ENCODE assay signal across 20 cellular contexts in the genomic region with DNA sequence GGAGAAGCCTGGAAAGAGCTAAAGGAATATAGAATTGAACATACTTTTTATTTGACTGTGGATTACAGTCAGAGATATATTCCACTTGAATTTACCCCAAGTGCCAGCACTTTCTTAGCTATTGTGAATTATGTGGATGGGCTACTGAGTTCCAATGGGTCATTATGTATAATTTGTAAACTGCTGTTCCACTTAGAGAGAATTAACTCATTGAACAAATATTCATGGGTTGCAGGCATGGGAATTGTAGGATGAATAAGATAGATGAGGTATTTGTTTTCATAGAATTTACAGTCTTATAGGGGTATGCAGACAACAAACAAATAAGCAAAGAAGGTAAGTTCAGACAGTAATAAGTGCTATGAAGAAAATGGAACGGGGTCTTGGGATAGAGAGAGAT.
DNase-seq lines count a peak whose midpoint lies in the region; ATAC-seq, FAIRE-seq and TF ChIP-seq lines count a peak whose summit lies in the region.
"Had no signal": no experiment of that assay in that cellular context is flagged by ENCODE, and none has a peak within 500 bp of the region (broad histone marks: within the 10 kb centered on the region; RNA-seq: fewer than 3 reads in every experiment).

No MANE protein-coding gene starts in this region.

- intact Hi-C loops in Calu3 (cut with micrococcal nuclease; ENCODE audit: unreplicated experiment) = no loop called here
- intact Hi-C loops in CD8-positive, alpha-beta T cell (cut with DNase I, micrococcal nuclease) = no loop called here

- no peak overlapping the region for H3K4ac ChIP-seq in trophoblast cell (ENCODE audit: low read depth, low read length)

- BruUV-seq in Calu3 (replicated peaks; lab: Mats Ljungman, UMichigan) = no TSS peak

- no peak overlapping the region for H3K14ac ChIP-seq in trophoblast cell (ENCODE audit: low read length)

- WGBS in trophoblast cell (ENCODE audit: extremely low coverage, insufficient coverage, insufficient read length) = no CpG with 5 or more reads among the region's 1 CpG

- H3K9me3 Mint-ChIP-seq in Calu3 (ENCODE audit: low read depth, unreplicated experiment) = peaks cover 2% of the 10 kb centered on the region
- H3K9me3 Mint-ChIP-seq in astrocyte (ENCODE audit: unreplicated experiment) = no peaks in the 10 kb centered on the region
- H3K9me3 Mint-ChIP-seq in CD8-positive, alpha-beta T cell = no peaks in the 10 kb centered on the region

- POLR2A ChIA-PET in CD8-positive, alpha-beta T cell (lab: Charles Lee) = no interaction called here

- ATAC-seq in CD8-positive, alpha-beta T cell = no peak
- ATAC-seq: GM12878, Right ventricle myocardium inferior had no signal

- H2BK120ac ChIP-seq in trophoblast cell (ENCODE audit: insufficient read depth, low read length, poor library complexity) = no peak overlapping the region

- H3K27ac ChIP-seq in astrocyte (ENCODE audit: low read depth, low read length) = no peak overlapping the region
- no peak overlapping the region for H3K27ac ChIP-seq in trophoblast cell (ENCODE audit: low read depth, low read length)
- H3K27ac ChIP-seq in CD8-positive, alpha-beta T cell (ENCODE audit: low read depth, low read length) = no peak overlapping the region
- H3K27ac ChIP-seq: C4-2B, KMS-11, SJSA1 had no signal

- no peaks in the 10 kb centered on the region for H4K20me1 ChIP-seq in astrocyte (ENCODE audit: insufficient read depth, low read length)

- no peak overlapping the region for H3K4me2 ChIP-seq in astrocyte (ENCODE audit: low read length)
- no peak overlapping the region for H3K4me2 ChIP-seq in trophoblast cell (ENCODE audit: low read length)
- H3K4me2 ChIP-seq: KMS-11 had no signal

- H2AK5ac ChIP-seq in trophoblast cell (ENCODE audit: low read length) = no peak overlapping the region

- no peak overlapping the region for H4K91ac ChIP-seq in trophoblast cell (ENCODE audit: low read depth, low read length)

- H3K23ac ChIP-seq in trophoblast cell (ENCODE audit: low read length) = no peak overlapping the region

- CTCF ChIA-PET in Calu3 (lab: Charles Lee) = no interaction called here
- CTCF ChIA-PET in CD8-positive, alpha-beta T cell (lab: Charles Lee) = no interaction called here

- H3K36me3 ChIP-seq in astrocyte (ENCODE audit: insufficient read depth, low read length) = no peaks in the 10 kb centered on the region
- peaks cover 2 to 4% of the 10 kb centered on the region in 2 experiments for H3K36me3 ChIP-seq in trophoblast cell (ENCODE audit: control insufficient read depth in 1 of 2, insufficient read depth in 2 of 2, low read length in 2 of 2)
- H3K36me3 ChIP-seq in CD8-positive, alpha-beta T cell (ENCODE audit: insufficient read depth, low read length) = no peaks in the 10 kb centered on the region
- H3K36me3 ChIP-seq: SJSA1 had no signal

- no peak overlapping the region for H3K9ac ChIP-seq in astrocyte (ENCODE audit: low read length)
- no peak overlapping the region for H3K9ac ChIP-seq in trophoblast cell (ENCODE audit: low read length)
- H3K9ac ChIP-seq: KMS-11 had no signal

- H3K9me3 ChIP-seq in astrocyte (ENCODE audit: insufficient read depth, low read depth, low read length) (no peaks in the 10 kb centered on the region), trophoblast cell (ENCODE audit: insufficient read depth, low read depth, low read length) (no peaks in the 10 kb centered on the region)
- H3K9me3 ChIP-seq in CD8-positive, alpha-beta T cell (ENCODE audit: low read length) = no peaks in the 10 kb centered on the region
- H3K9me3 ChIP-seq: SJSA1 had no signal

- H3K4me3 Mint-ChIP-seq in Calu3 (ENCODE audit: low read depth, unreplicated experiment) (no peak overlapping the region), astrocyte (ENCODE audit: unreplicated experiment) (no peak overlapping the region)
- H3K4me3 Mint-ChIP-seq in CD8-positive, alpha-beta T cell = no peak overlapping the region

- H2BK5ac ChIP-seq in trophoblast cell (ENCODE audit: low read depth, low read length, poor library complexity) = no peak overlapping the region

- DNase-seq in AG10803 (ENCODE audit: low read depth) (peak; percentile 64), Calu3 (no peak), astrocyte (ENCODE audit: low read depth) (peak; percentile 37), trophoblast cell (peak; percentile 64 to 90), OCI-M1 (lab: John Stamatoyannopoulos, UW) (no peak), NCI-H2171 treated with DMSO at 0.1 percent for 48 hours (lab: John Stamatoyannopoulos, UW) (no peak)
- DNase-seq in CD8-positive, alpha-beta T cell = no peak
- DNase-seq: AML-193, GOT3, HCEC 1CT, NCI-H1930, NCI-H345, NCI-H524, NCI-H774 had no signal

- H3K27ac Mint-ChIP-seq in Calu3 (ENCODE audit: unreplicated experiment) (peak overlapping the region; percentile 54), astrocyte (ENCODE audit: unreplicated experiment) (no peak overlapping the region)
- H3K27ac Mint-ChIP-seq in CD8-positive, alpha-beta T cell = no peak overlapping the region

- H3K4me1 ChIP-seq in astrocyte (ENCODE audit: insufficient read depth, low read length) (no peaks in the 10 kb centered on the region), trophoblast cell (ENCODE audit: control insufficient read depth in 1 of 2, insufficient read depth in 2 of 2, low read length in 2 of 2) (peaks cover 2 to 5% of the 10 kb centered on the region in 2 experiments)
- no peaks in the 10 kb centered on the region for H3K4me1 ChIP-seq in CD8-positive, alpha-beta T cell (ENCODE audit: insufficient read depth, low read length)

- FAIRE-seq in astrocyte (lab: Jason Lieb, UNC) = no peak
- FAIRE-seq: GM12878, HTR-8/SVneo had no signal

- H3K27me3 Mint-ChIP-seq in Calu3 (ENCODE audit: unreplicated experiment) = no peaks in the 10 kb centered on the region
- no peaks in the 10 kb centered on the region for H3K27me3 Mint-ChIP-seq in astrocyte (ENCODE audit: low read depth, unreplicated experiment)
- peaks cover 30% of the 10 kb centered on the region for H3K27me3 Mint-ChIP-seq in CD8-positive, alpha-beta T cell (ENCODE audit: low read depth)

- no peak overlapping the region for H2BK12ac ChIP-seq in trophoblast cell (ENCODE audit: low read length)

- peaks cover 22% of the 10 kb centered on the region for H3K79me1 ChIP-seq in trophoblast cell (ENCODE audit: low read length)

- H3K36me3 Mint-ChIP-seq in Calu3 (ENCODE audit: insufficient read depth, unreplicated experiment) = peaks cover 47% of the 10 kb centered on the region
- peaks cover 37% of the 10 kb centered on the region for H3K36me3 Mint-ChIP-seq in astrocyte (ENCODE audit: low read depth, unreplicated experiment)
- no peaks in the 10 kb centered on the region for H3K36me3 Mint-ChIP-seq in CD8-positive, alpha-beta T cell

- no peaks in the 10 kb centered on the region for H3K27me3 ChIP-seq in astrocyte (ENCODE audit: insufficient read depth, low read length)
- no peaks in the 10 kb centered on the region for H3K27me3 ChIP-seq in trophoblast cell (ENCODE audit: insufficient read depth, low read length)
- no peaks in the 10 kb centered on the region for H3K27me3 ChIP-seq in CD8-positive, alpha-beta T cell (ENCODE audit: insufficient read depth, low read length)
- H3K27me3 ChIP-seq: SJSA1 had no signal

- TF ChIP-seq CTCF in AG10803 (conservative IDR thresholded peaks at IDR 0.05; ENCODE audit: low read length) (no peak), Calu3 (IDR thresholded peaks at IDR 0.05; ENCODE audit: unreplicated experiment) (no peak), astrocyte (IDR thresholded peaks at IDR 0.05; ENCODE audit: insufficient read depth, low read depth, low read length) (no peak)
- TF ChIP-seq CTCF in CD8-positive, alpha-beta T cell (IDR thresholded peaks at IDR 0.05) = no peak

- no peak overlapping the region for H4K12ac ChIP-seq in trophoblast cell (ENCODE audit: low read depth, low read length)

- H2AFZ ChIP-seq in astrocyte (ENCODE audit: low read depth, low read length) (no peak overlapping the region), trophoblast cell (ENCODE audit: insufficient read depth, low read length, poor library complexity) (no peak overlapping the region)

- H3K79me2 ChIP-seq in astrocyte (ENCODE audit: insufficient read depth, low read length) = peaks cover 4% of the 10 kb centered on the region
- peaks cover 2% of the 10 kb centered on the region for H3K79me2 ChIP-seq in trophoblast cell (ENCODE audit: control insufficient read depth, insufficient read depth, low read length, poor library complexity)

- H3K4me1 Mint-ChIP-seq in Calu3 (ENCODE audit: low read depth, unreplicated experiment) (peaks cover 54% of the 10 kb centered on the region), astrocyte (ENCODE audit: low read depth, unreplicated experiment) (peaks cover 14% of the 10 kb centered on the region)
- no peaks in the 10 kb centered on the region for H3K4me1 Mint-ChIP-seq in CD8-positive, alpha-beta T cell (ENCODE audit: low read depth)

- H3K4me3 ChIP-seq in AG10803 (ENCODE audit: low read length) = no peak overlapping the region
- H3K4me3 ChIP-seq in astrocyte (ENCODE audit: insufficient read depth, low read depth, low read length) = no peak overlapping the region
- H3K4me3 ChIP-seq in trophoblast cell (ENCODE audit: low read depth, low read length) = no peak overlapping the region
- H3K4me3 ChIP-seq in CD8-positive, alpha-beta T cell (ENCODE audit: low read depth, low read length) = no peak overlapping the region
- H3K4me3 ChIP-seq: GM12878, SJSA1 had no signal

- no peak overlapping the region for H3K18ac ChIP-seq in trophoblast cell (ENCODE audit: low read length)

- H4K8ac ChIP-seq in trophoblast cell (ENCODE audit: low read depth, low read length) = no peak overlapping the region

Comparison
In these comparisons a context has a peak if more than half of its experiments do, and no peak if none do; other contexts are left out.
1. DNase-seq: peak in AG10803 (single experiment), astrocyte (single experiment) and trophoblast cell (2 of 2); none in Calu3 (single experiment), OCI-M1 (single experiment), CD8-positive, alpha-beta T cell (0 of 7) and NCI-H2171 treated with DMSO at 0.1 percent for 48 hours (single experiment).